In genomic region chr2:160464996-160465395, GRCh38 we compare ENCODE assay signal across 2 cellular contexts.
TF ChIP-seq lines count a peak whose summit lies in the region.

No MANE protein-coding gene starts in this region.

TF ChIP-seq in H1, 55 proteins besides CTCF, POLR2A, EP300 and RAD21:
- peak; percentile 41; the same call in 1 of the 2 replicates for TF ChIP-seq CEBPB (IDR thresholded peaks at IDR 0.05; ENCODE audit: low read depth, low read length)
- no peak for TF ChIP-seq CBX8 (IDR thresholded peaks at IDR 0.05; ENCODE audit: borderline replicate concordance, low read depth, low read length)

TF ChIP-seq in neural cell, 6 proteins besides CTCF, POLR2A, EP300 and RAD21:
- TF ChIP-seq REST (IDR thresholded peaks at IDR 0.05; ENCODE audit: borderline replicate concordance) (no peak), TAF1 (IDR thresholded peaks at IDR 0.05; ENCODE audit: low read depth) (no peak), POLR2AphosphoS5 (IDR thresholded peaks at IDR 0.05) (peak; percentile 29), EZH2 (IDR thresholded peaks at IDR 0.05; ENCODE audit: borderline replicate concordance, insufficient read depth, low read length, poor library complexity, severe bottlenecking) (no peak)
